ENCODE assay signal across 14 cellular contexts in genomic region chr3:180117381-180118163, GRCh38.
"Had no signal": no experiment of that assay in that cellular context is flagged by ENCODE, and none has a peak within 500 bp of the region (broad histone marks: within the 10 kb centered on the region; RNA-seq: fewer than 3 reads in every experiment).

No MANE protein-coding gene starts in this region.

- H3K36me3 ChIP-seq: lower lobe of right lung, neutrophil, pancreas had no signal

- H3K4me2 ChIP-seq: smooth muscle cell had no signal

- H3K4me1 Mint-ChIP-seq: natural killer cell; stimulated activated naive B cell treated with anti-CD40 and anti-IgM and Interleukin-4, amounts not matched to agents 10 μg/mL and 1 μg/mL and 100 μg/mL, for 72 hours had no signal

- FAIRE-seq: pancreas had no signal

- H3K27ac Mint-ChIP-seq: activated naive CD4-positive, alpha-beta T cell treated with anti-CD3 and anti-CD28 coated beads for 36 hours; effector memory CD8-positive, alpha-beta T cell; natural killer cell; stimulated activated naive B cell treated with anti-CD40 and anti-IgM and Interleukin-4, amounts not matched to agents 10 μg/mL and 1 μg/mL and 100 μg/mL, for 72 hours had no signal

- DNase-seq: activated CD4-positive, alpha-beta T cell treated with anti-CD3 and anti-CD28 coated beads, Interleukin-2, amount 50 U/mL, for 1 hour; activated CD8-positive, alpha-beta memory T cell treated with anti-CD3 and anti-CD28 coated beads, Interleukin-2, amount 50 U/mL, for 4 hours; activated naive CD4-positive, alpha-beta T cell treated with anti-CD3 and anti-CD28 coated beads for 36 hours; activated T-cell treated with anti-CD3 and anti-CD28 coated beads, Interleukin-2, amount 50 U/mL, for 4 hours; body of pancreas; effector memory CD8-positive, alpha-beta T cell; foreskin fibroblast; left colon; lower lobe of right lung; natural killer cell; pancreas; stimulated activated naive B cell treated with anti-CD40 and anti-IgM and Interleukin-4, amounts not matched to agents 10 μg/mL and 1 μg/mL and 100 μg/mL, for 72 hours had no signal

- H3K36me3 Mint-ChIP-seq: natural killer cell; stimulated activated naive B cell treated with anti-CD40 and anti-IgM and Interleukin-4, amounts not matched to agents 10 μg/mL and 1 μg/mL and 100 μg/mL, for 72 hours had no signal

- H3K9me3 ChIP-seq: body of pancreas, lower lobe of right lung, neutrophil, pancreas had no signal

- H3K27me3 Mint-ChIP-seq: effector memory CD8-positive, alpha-beta T cell; stimulated activated naive B cell treated with anti-CD40 and anti-IgM and Interleukin-4, amounts not matched to agents 10 μg/mL and 1 μg/mL and 100 μg/mL, for 72 hours had no signal

- H3K4me3 Mint-ChIP-seq: activated naive CD4-positive, alpha-beta T cell treated with anti-CD3 and anti-CD28 coated beads for 36 hours; activated T-cell treated with anti-CD3 and anti-CD28 coated beads, Interleukin-2, amount 50 U/mL, for 4 hours; effector memory CD8-positive, alpha-beta T cell; natural killer cell; stimulated activated naive B cell treated with anti-CD40 and anti-IgM and Interleukin-4, amounts not matched to agents 10 μg/mL and 1 μg/mL and 100 μg/mL, for 72 hours had no signal

- H3K9me3 Mint-ChIP-seq: effector memory CD8-positive, alpha-beta T cell had no signal

- H3K4me3 ChIP-seq: body of pancreas, lower lobe of right lung, pancreas, smooth muscle cell had no signal

- H3K4me1 ChIP-seq: body of pancreas, lower lobe of right lung, pancreas had no signal

- H3K27me3 ChIP-seq: body of pancreas, neutrophil, pancreas had no signal

- H3K27ac ChIP-seq: body of pancreas, lower lobe of right lung, neutrophil, pancreas had no signal
